ENCODE assay signal across 14 cellular contexts in the genomic region with DNA sequence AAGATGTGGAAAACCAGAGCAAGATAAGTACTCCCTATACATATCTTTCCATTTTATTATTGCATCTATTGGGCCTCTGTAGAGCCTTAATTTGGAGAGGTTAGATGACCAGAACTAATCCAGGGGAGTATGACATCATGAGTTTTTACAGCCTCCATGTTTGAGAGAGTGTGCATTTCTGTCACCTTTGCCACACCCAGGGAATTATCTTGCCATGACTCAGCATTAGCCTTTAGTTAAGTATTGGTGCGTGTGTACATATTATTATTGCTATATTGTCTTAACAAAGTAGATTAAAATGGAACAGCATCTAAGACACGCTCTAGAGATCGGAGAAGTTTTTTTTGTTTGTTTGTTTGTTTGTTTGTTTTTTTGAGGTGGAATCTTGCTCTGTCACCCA. TPM values are rescaled to one million over a fixed set of nuclear protein-coding genes. Genes with fewer than 3 reads are reported as not detected.
DNase-seq lines count a peak whose midpoint lies in the region; ATAC-seq, FAIRE-seq and TF ChIP-seq lines count a peak whose summit lies in the region.
"Had no signal": no experiment of that assay in that cellular context is flagged by ENCODE, and none has a peak within 500 bp of the region (broad histone marks: within the 10 kb centered on the region; RNA-seq: fewer than 3 reads in every experiment).

No MANE protein-coding gene starts in this region.

- no peaks in the 10 kb centered on the region for H3K9me3 Mint-ChIP-seq in activated naive CD4-positive, alpha-beta T cell treated with anti-CD3 and anti-CD28 coated beads for 36 hours
- no peaks in the 10 kb centered on the region for H3K9me3 Mint-ChIP-seq in activated naive CD4-positive, alpha-beta T cell treated with anti-CD3 and anti-CD28 coated beads, Interleukin-2, amount 50 U/mL, for 72 hours
- H3K9me3 Mint-ChIP-seq in brain = no peaks in the 10 kb centered on the region
- H3K9me3 Mint-ChIP-seq in stimulated activated effector memory CD8-positive, alpha-beta T cell treated with anti-CD3 and anti-CD28 coated beads, Interleukin-12 subunit alpha, Interleukin-12 subunit beta, amount 100 ng/mL, for 72 hours = no peaks in the 10 kb centered on the region

- intact Hi-C loops in activated naive CD4-positive, alpha-beta T cell treated with anti-CD3 and anti-CD28 coated beads for 36 hours (cut with micrococcal nuclease) = no loop called here
- intact Hi-C loops in vagina (cut with DNase I) = no loop called here

- peak overlapping the region; percentile 48 for H3K27ac Mint-ChIP-seq in activated naive CD4-positive, alpha-beta T cell treated with anti-CD3 and anti-CD28 coated beads for 36 hours
- H3K27ac Mint-ChIP-seq in activated naive CD4-positive, alpha-beta T cell treated with anti-CD3 and anti-CD28 coated beads, Interleukin-2, amount 50 U/mL, for 72 hours = peak overlapping the region in 1 of 2 donors; percentile 45
- H3K27ac Mint-ChIP-seq in brain = peak overlapping the region in 3 of 5 experiments; percentile 9 to 16 (median 13)
- peak overlapping the region; percentile 32 for H3K27ac Mint-ChIP-seq in stimulated activated effector memory CD8-positive, alpha-beta T cell treated with anti-CD3 and anti-CD28 coated beads, Interleukin-12 subunit alpha, Interleukin-12 subunit beta, amount 100 ng/mL, for 72 hours

- TF ChIP-seq POLR2A in vagina (IDR thresholded peaks at IDR 0.05) = no peak

- FAIRE-seq in frontal cortex (lab: Jason Lieb, UNC) = no peak

- no peak for DNase-seq in activated naive CD4-positive, alpha-beta T cell treated with anti-CD3 and anti-CD28 coated beads for 36 hours
- no peak for DNase-seq in activated naive CD4-positive, alpha-beta T cell treated with anti-CD3 and anti-CD28 coated beads, Interleukin-2, amount 50 U/mL, for 72 hours (ENCODE audit: low spot score in 2 of 2)
- DNase-seq in LoVo (ENCODE audit: low spot score) (peak; percentile 65), frontal cortex (ENCODE audit: low spot score in 2 of 2) (no peak), vagina (ENCODE audit: extremely low spot score in 2 of 2) (no peak), NCI-H345 (lab: John Stamatoyannopoulos, UW) (no peak)
- no peak for DNase-seq in stimulated activated effector memory CD8-positive, alpha-beta T cell treated with anti-CD3 and anti-CD28 coated beads, Interleukin-12 subunit alpha, Interleukin-12 subunit beta, amount 100 ng/mL, for 72 hours (ENCODE audit: low spot score in 2 of 2)
- DNase-seq: amygdala, DMS 273 treated with DMSO at 0.1 percent for 48 hours, NCI-H1048, SK-N-SH, spleen had no signal

- peaks cover 0 to 33% of the 10 kb centered on the region in 2 donors for H3K36me3 ChIP-seq in vagina

- no peaks in the 10 kb centered on the region for H3K4me1 ChIP-seq in vagina
- H3K4me1 ChIP-seq: spleen had no signal

- no peaks in the 10 kb centered on the region for H3K9me3 ChIP-seq in vagina
- H3K9me3 ChIP-seq: SK-N-SH, spleen had no signal

- H3K27ac ChIP-seq in vagina = no peak overlapping the region
- H3K27ac ChIP-seq: spleen, VCaP had no signal

- H3K4me1 Mint-ChIP-seq in activated naive CD4-positive, alpha-beta T cell treated with anti-CD3 and anti-CD28 coated beads for 36 hours (ENCODE audit: low read depth) = no peaks in the 10 kb centered on the region
- no peaks in the 10 kb centered on the region for H3K4me1 Mint-ChIP-seq in brain
- no peaks in the 10 kb centered on the region for H3K4me1 Mint-ChIP-seq in stimulated activated effector memory CD8-positive, alpha-beta T cell treated with anti-CD3 and anti-CD28 coated beads, Interleukin-12 subunit alpha, Interleukin-12 subunit beta, amount 100 ng/mL, for 72 hours

- CTCF ChIA-PET in activated naive CD4-positive, alpha-beta T cell treated with anti-CD3 and anti-CD28 coated beads for 36 hours (lab: Charles Lee) = no interaction called here

- no peaks in the 10 kb centered on the region for H3K27me3 ChIP-seq in vagina
- H3K27me3 ChIP-seq: spleen had no signal

- no peaks in the 10 kb centered on the region for H3K27me3 Mint-ChIP-seq in activated naive CD4-positive, alpha-beta T cell treated with anti-CD3 and anti-CD28 coated beads for 36 hours (ENCODE audit: low read depth)
- H3K27me3 Mint-ChIP-seq in brain = no peaks in the 10 kb centered on the region

- no peak overlapping the region for H3K4me3 Mint-ChIP-seq in activated naive CD4-positive, alpha-beta T cell treated with anti-CD3 and anti-CD28 coated beads for 36 hours
- H3K4me3 Mint-ChIP-seq in brain = no peak overlapping the region
- no peak overlapping the region for H3K4me3 Mint-ChIP-seq in stimulated activated effector memory CD8-positive, alpha-beta T cell treated with anti-CD3 and anti-CD28 coated beads, Interleukin-12 subunit alpha, Interleukin-12 subunit beta, amount 100 ng/mL, for 72 hours

- no peak overlapping the region for H3K4me3 ChIP-seq in vagina
- H3K4me3 ChIP-seq: spleen had no signal

- no peak for ATAC-seq in activated naive CD4-positive, alpha-beta T cell treated with anti-CD3 and anti-CD28 coated beads, Interleukin-2, amount 50 U/mL, for 72 hours
- no peak for ATAC-seq in stimulated activated effector memory CD8-positive, alpha-beta T cell treated with anti-CD3 and anti-CD28 coated beads, Interleukin-12 subunit alpha, Interleukin-12 subunit beta, amount 100 ng/mL, for 72 hours

- peaks cover 29% of the 10 kb centered on the region for H3K36me3 Mint-ChIP-seq in activated naive CD4-positive, alpha-beta T cell treated with anti-CD3 and anti-CD28 coated beads for 36 hours (ENCODE audit: low read depth)
- peaks cover 0 to 19% of the 10 kb centered on the region in 2 donors for H3K36me3 Mint-ChIP-seq in activated naive CD4-positive, alpha-beta T cell treated with anti-CD3 and anti-CD28 coated beads, Interleukin-2, amount 50 U/mL, for 72 hours
- H3K36me3 Mint-ChIP-seq in brain = peaks cover 74% of the 10 kb centered on the region
- peaks cover 100% of the 10 kb centered on the region for H3K36me3 Mint-ChIP-seq in stimulated activated effector memory CD8-positive, alpha-beta T cell treated with anti-CD3 and anti-CD28 coated beads, Interleukin-12 subunit alpha, Interleukin-12 subunit beta, amount 100 ng/mL, for 72 hours

- TF ChIP-seq CTCF in brain (conservative IDR thresholded peaks at IDR 0.05) = no peak
- TF ChIP-seq CTCF in vagina (IDR thresholded peaks at IDR 0.05) = no peak

RNA-seq across cellular contexts. Expression of a gene that starts 27.6 kb away (rescaled TPM):
- total RNA-seq in activated naive CD4-positive, alpha-beta T cell treated with anti-CD3 and anti-CD28 coated beads for 36 hours = 10 to 100 TPM; 47.4 to 48.4 TPM
- total RNA-seq in activated naive CD4-positive, alpha-beta T cell treated with anti-CD3 and anti-CD28 coated beads, Interleukin-2, amount 50 U/mL, for 72 hours = 10 to 100 TPM; 43.7 to 44.8 TPM
- polyA plus RNA-seq in brain (ENCODE audit: insufficient read depth, low read depth, low replicate concordance) = 11.5 TPM
- total RNA-seq in frontal cortex = 18.8 TPM
- total RNA-seq in vagina = 25.5 TPM

RNA-seq across cellular contexts. Expression of a gene that starts 36.5 kb away (rescaled TPM):
- total RNA-seq in activated naive CD4-positive, alpha-beta T cell treated with anti-CD3 and anti-CD28 coated beads for 36 hours = 10 to 100 TPM; 54.8 to 57.2 TPM
- total RNA-seq in activated naive CD4-positive, alpha-beta T cell treated with anti-CD3 and anti-CD28 coated beads, Interleukin-2, amount 50 U/mL, for 72 hours = 10 to 100 TPM; 46.2 to 49.9 TPM
- 12.7 TPM for polyA plus RNA-seq in brain (ENCODE audit: insufficient read depth, low read depth, low replicate concordance)
- total RNA-seq in frontal cortex = 39.9 TPM
- 31.2 TPM for total RNA-seq in vagina
